Comparison of ENCODE assay signal across 1 cellular context in genomic region chr15:43762824-43763223, GRCh38.
TF ChIP-seq lines count a peak whose summit lies in the region.

No MANE protein-coding gene starts in this region.

TF ChIP-seq in HepG2, 621 proteins besides CTCF, POLR2A, EP300 and RAD21:
- TF ChIP-seq MAFK (conservative IDR thresholded peaks at IDR 0.05 in 1 of 2, IDR thresholded peaks at IDR 0.05 in 1 of 2; ENCODE audit: low read length in 2 of 2) = peak; percentile 32 to 65; a peak in 2 of 4 replicates
- 0 out of 2 replicates have a peak, but pooled peaks have one; percentile 6 for TF ChIP-seq MAFF (IDR thresholded peaks at IDR 0.05; ENCODE audit: low read depth, low read length)
- no peak for TF ChIP-seq MEIS1 (CRISPR knock-in tag; IDR thresholded peaks at IDR 0.05; ENCODE audit: borderline replicate concordance)
